ENCODE assay signal across 15 cellular contexts in genomic region chr9:114128759-114129158, GRCh38. TPM values are rescaled to one million over a fixed set of nuclear protein-coding genes. Genes with fewer than 3 reads are reported as not detected.
"Had no signal": no experiment of that assay in that cellular context is flagged by ENCODE, and none has a peak within 500 bp of the region (broad histone marks: within the 10 kb centered on the region; RNA-seq: fewer than 3 reads in every experiment).

No MANE protein-coding gene starts in this region.

RNA-seq across cellular contexts. Expression of gene KIF12, which starts 29.7 kb away (rescaled TPM):
- total RNA-seq: activated naive CD4-positive, alpha-beta T cell treated with anti-CD3 and anti-CD28 coated beads for 36 hours; activated naive CD4-positive, alpha-beta T cell treated with anti-CD3 and anti-CD28 coated beads, Interleukin-2, amount 50 U/mL, for 72 hours; activated naive CD8-positive, alpha-beta T cell treated with anti-CD3 and anti-CD28 coated beads for 36 hours; activated naive CD8-positive, alpha-beta T cell treated with anti-CD3 and anti-CD28 coated beads, Interleukin-2, amount 10 ng/mL, durations not matched to agents 7 days and 5 days; activated T-cell treated with anti-CD3 and anti-CD28 coated beads, Interleukin-2, amount 50 U/mL, for 72 hours; activated T-helper 1 cell treated with anti-CD3 and anti-CD28 coated beads, Interleukin-12 subunit alpha, Interleukin-12 subunit beta, Interleukin-2, Interleukin-4 antibody, amounts not matched to agents 30 ng/mL and 10 ng/mL and 1 ng/mL, durations not matched to agents 14 hours and 24 hours and 36 hours; activated T-helper 17 cell treated with anti-CD3 and anti-CD28 coated beads, Interleukin-2, amount 50 U/mL, for 72 hours; activated T-helper 2 cell treated with anti-CD3 and anti-CD28 coated beads, Interferon-gamma antibody, Interleukin-2, Interleukin-4, amounts not matched to agents 10 μg/mL and 5 μg/mL and 100 μg/mL, durations not matched to agents 14 hours and 24 hours and 36 hours; aorta; ascending aorta; bronchial epithelial cell; cardiac septum had no signal

RNA-seq across cellular contexts. Expression of gene AMBP, which starts 50.7 kb away (rescaled TPM):
- total RNA-seq: activated naive CD4-positive, alpha-beta T cell treated with anti-CD3 and anti-CD28 coated beads for 36 hours; activated naive CD4-positive, alpha-beta T cell treated with anti-CD3 and anti-CD28 coated beads, Interleukin-2, amount 50 U/mL, for 72 hours; activated naive CD8-positive, alpha-beta T cell treated with anti-CD3 and anti-CD28 coated beads for 36 hours; activated naive CD8-positive, alpha-beta T cell treated with anti-CD3 and anti-CD28 coated beads, Interleukin-2, amount 10 ng/mL, durations not matched to agents 7 days and 5 days; activated T-cell treated with anti-CD3 and anti-CD28 coated beads, Interleukin-2, amount 50 U/mL, for 72 hours; activated T-helper 1 cell treated with anti-CD3 and anti-CD28 coated beads, Interleukin-12 subunit alpha, Interleukin-12 subunit beta, Interleukin-2, Interleukin-4 antibody, amounts not matched to agents 30 ng/mL and 10 ng/mL and 1 ng/mL, durations not matched to agents 14 hours and 24 hours and 36 hours; activated T-helper 17 cell treated with anti-CD3 and anti-CD28 coated beads, Interleukin-2, amount 50 U/mL, for 72 hours; activated T-helper 2 cell treated with anti-CD3 and anti-CD28 coated beads, Interferon-gamma antibody, Interleukin-2, Interleukin-4, amounts not matched to agents 10 μg/mL and 5 μg/mL and 100 μg/mL, durations not matched to agents 14 hours and 24 hours and 36 hours; aorta; astrocyte; bronchial epithelial cell; cardiac muscle cell; cardiac septum; cerebellum had no signal
